1 cellular context compared by ENCODE assay signal in the genomic region with DNA sequence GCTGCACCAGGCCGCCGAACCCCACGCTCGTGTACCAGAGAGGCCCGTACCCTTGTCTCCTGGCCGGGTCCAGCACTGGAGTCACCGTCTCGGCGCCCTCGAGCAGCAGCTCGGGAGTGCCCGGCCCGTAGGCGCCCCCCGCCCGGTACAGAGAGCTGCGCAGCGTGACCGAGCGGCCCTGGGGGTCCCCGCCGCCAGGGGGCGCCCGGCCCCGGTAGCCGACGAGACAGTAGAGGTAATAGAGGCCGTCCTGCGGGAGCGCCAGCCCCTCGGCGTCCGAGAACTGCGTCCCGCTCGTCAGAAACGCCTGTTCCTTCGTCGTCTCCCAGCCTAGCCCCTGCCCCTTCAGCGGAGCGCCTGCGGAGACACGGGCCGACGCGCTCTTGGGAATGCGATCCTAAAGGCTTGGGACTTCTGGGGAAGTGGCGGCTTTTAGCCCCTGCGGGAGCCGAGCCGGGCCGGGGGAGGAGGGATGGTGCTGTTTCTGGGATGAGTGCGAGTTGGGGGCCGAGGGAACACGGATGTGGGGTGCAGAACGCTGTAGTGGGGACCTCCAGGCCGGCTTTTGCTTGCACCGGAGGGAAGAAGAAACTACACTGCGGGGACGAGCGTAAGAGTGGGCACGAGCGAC.
TF ChIP-seq lines count a peak whose summit lies in the region.

No MANE protein-coding gene starts in this region.

TF ChIP-seq in K562, 482 proteins besides CTCF, POLR2A, EP300 and RAD21 (continues in another document):
- TF ChIP-seq ZNF431 (CRISPR knock-in tag; IDR thresholded peaks at IDR 0.05) (0 out of 2 replicates have a peak, but pooled peaks have one; percentile 38), ZNF282 (CRISPR knock-in tag; IDR thresholded peaks at IDR 0.05) (no peak), ASH1L (IDR thresholded peaks at IDR 0.05; ENCODE audit: borderline replicate concordance, low read depth, partially characterized antibody) (no peak), ZNF165 (CRISPR knock-in tag; IDR thresholded peaks at IDR 0.05; ENCODE audit: borderline replicate concordance) (no peak), ZNF780A (CRISPR knock-in tag; IDR thresholded peaks at IDR 0.05) (no peak), PHF20 (IDR thresholded peaks at IDR 0.05; ENCODE audit: partially characterized antibody) (peak; percentile 64), NR1H2 (CRISPR knock-in tag; IDR thresholded peaks at IDR 0.05) (peak; percentile 96; the same call in 1 of the 2 replicates), HNRNPLL (IDR thresholded peaks at IDR 0.05; ENCODE audit: low read depth, low read length, poor library complexity, severe bottlenecking) (peak; percentile 93), PRMT5 (CRISPR knock-in tag; IDR thresholded peaks at IDR 0.05) (no peak), NFIX (CRISPR knock-in tag; IDR thresholded peaks at IDR 0.05; ENCODE audit: low read depth) (no peak), DNMT1 (IDR thresholded peaks at IDR 0.05) (no peak), CREBBP (IDR thresholded peaks at IDR 0.05; ENCODE audit: low read depth, low read length) (no peak), TRIM24 (IDR thresholded peaks at IDR 0.05) (peak in 1 of 2 experiments; percentile 46; a peak in 1 of 4 replicates), ZNF444 (CRISPR knock-in tag; IDR thresholded peaks at IDR 0.05) (no peak), ZNF445 (CRISPR knock-in tag; IDR thresholded peaks at IDR 0.05; ENCODE audit: low read depth) (no peak), SNRNP70 (optimal IDR thresholded peaks at IDR 0.05; ENCODE audit: low read depth, low read length) (no peak), RUNX1 (IDR thresholded peaks at IDR 0.05; ENCODE audit: low read depth) (no peak), SAP30 (IDR thresholded peaks at IDR 0.05; ENCODE audit: borderline replicate concordance, insufficient read depth, low read depth, low read length, poor library complexity, severe bottlenecking) (no peak), BRF1 (IDR thresholded peaks at IDR 0.05; ENCODE audit: borderline replicate concordance, extremely low read depth, insufficient read length) (no peak), MYBL2 (IDR thresholded peaks at IDR 0.05; ENCODE audit: low read depth) (no peak), MYBL2 (CRISPR knock-in tag; IDR thresholded peaks at IDR 0.05; ENCODE audit: borderline replicate concordance) (no peak), ZNF395 (CRISPR knock-in tag; IDR thresholded peaks at IDR 0.05) (peak; percentile 71), CTBP1 (IDR thresholded peaks at IDR 0.05; ENCODE audit: borderline replicate concordance) (peak; percentile 91), MED1 (CRISPR knock-in tag; IDR thresholded peaks at IDR 0.05; ENCODE audit: borderline replicate concordance) (no peak), ZBTB7A (IDR thresholded peaks at IDR 0.05; ENCODE audit: borderline replicate concordance, control insufficient read depth, low read depth, low read length) (peak; percentile 100), CBFB (CRISPR knock-in tag; IDR thresholded peaks at IDR 0.05) (peak; percentile 60; the same call in 1 of the 2 replicates), ZNF134 (CRISPR knock-in tag; conservative IDR thresholded peaks at IDR 0.05) (no peak), TAF9B (IDR thresholded peaks at IDR 0.05; ENCODE audit: partially characterized antibody) (no peak), FOXA3 (CRISPR knock-in tag; conservative IDR thresholded peaks at IDR 0.05 in 1 of 2, IDR thresholded peaks at IDR 0.05 in 1 of 2) (no peak), GTF2A2 (tag; IDR thresholded peaks at IDR 0.05) (no peak), ZFP36 (IDR thresholded peaks at IDR 0.05; ENCODE audit: low read depth, low read length, partially characterized antibody) (no peak), CREB1 (IDR thresholded peaks at IDR 0.05) (peak; percentile 74), CREB1 (CRISPR knock-in tag; IDR thresholded peaks at IDR 0.05) (peak; percentile 89), IRF2 (CRISPR knock-in tag; IDR thresholded peaks at IDR 0.05) (no peak), SRSF9 (IDR thresholded peaks at IDR 0.05; ENCODE audit: borderline replicate concordance, low read depth, low read length) (no peak), MTF1 (CRISPR knock-in tag; IDR thresholded peaks at IDR 0.05; ENCODE audit: borderline replicate concordance) (no peak), HMG20B (CRISPR knock-in tag; IDR thresholded peaks at IDR 0.05) (no peak), MCM3 (IDR thresholded peaks at IDR 0.05) (no peak), ZKSCAN1 (IDR thresholded peaks at IDR 0.05; ENCODE audit: low read depth, low read length) (no peak; the same call in 1 of the 2 replicates), TCF15 (CRISPR knock-in tag; IDR thresholded peaks at IDR 0.05) (no peak), HDAC8 (tag; IDR thresholded peaks at IDR 0.05) (no peak), ZNF124 (CRISPR knock-in tag; IDR thresholded peaks at IDR 0.05) (no peak), GABPA (tag; conservative IDR thresholded peaks at IDR 0.05; ENCODE audit: low read depth) (no peak), OTX1 (CRISPR knock-in tag; IDR thresholded peaks at IDR 0.05) (no peak), ZNF121 (CRISPR knock-in tag; conservative IDR thresholded peaks at IDR 0.05) (no peak), RNF2 (IDR thresholded peaks at IDR 0.05) (peak; percentile 42; the same call in 1 of the 2 replicates), FOXK1 (CRISPR knock-in tag; IDR thresholded peaks at IDR 0.05; ENCODE audit: borderline replicate concordance) (no peak; the same call in 1 of the 2 replicates)
- TF ChIP-seq, protein P1, sequence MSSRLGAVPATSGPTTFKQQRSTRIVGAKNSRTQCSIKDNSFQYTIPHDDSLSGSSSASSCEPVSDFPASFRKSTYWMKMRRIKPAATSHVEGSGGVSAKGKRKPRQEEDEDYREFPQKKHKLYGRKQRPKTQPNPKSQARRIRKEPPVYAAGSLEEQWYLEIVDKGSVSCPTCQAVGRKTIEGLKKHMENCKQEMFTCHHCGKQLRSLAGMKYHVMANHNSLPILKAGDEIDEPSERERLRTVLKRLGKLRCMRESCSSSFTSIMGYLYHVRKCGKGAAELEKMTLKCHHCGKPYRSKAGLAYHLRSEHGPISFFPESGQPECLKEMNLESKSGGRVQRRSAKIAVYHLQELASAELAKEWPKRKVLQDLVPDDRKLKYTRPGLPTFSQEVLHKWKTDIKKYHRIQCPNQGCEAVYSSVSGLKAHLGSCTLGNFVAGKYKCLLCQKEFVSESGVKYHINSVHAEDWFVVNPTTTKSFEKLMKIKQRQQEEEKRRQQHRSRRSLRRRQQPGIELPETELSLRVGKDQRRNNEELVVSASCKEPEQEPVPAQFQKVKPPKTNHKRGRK (tag; IDR thresholded peaks at IDR 0.05) = no peak
- TF ChIP-seq, protein P2, sequence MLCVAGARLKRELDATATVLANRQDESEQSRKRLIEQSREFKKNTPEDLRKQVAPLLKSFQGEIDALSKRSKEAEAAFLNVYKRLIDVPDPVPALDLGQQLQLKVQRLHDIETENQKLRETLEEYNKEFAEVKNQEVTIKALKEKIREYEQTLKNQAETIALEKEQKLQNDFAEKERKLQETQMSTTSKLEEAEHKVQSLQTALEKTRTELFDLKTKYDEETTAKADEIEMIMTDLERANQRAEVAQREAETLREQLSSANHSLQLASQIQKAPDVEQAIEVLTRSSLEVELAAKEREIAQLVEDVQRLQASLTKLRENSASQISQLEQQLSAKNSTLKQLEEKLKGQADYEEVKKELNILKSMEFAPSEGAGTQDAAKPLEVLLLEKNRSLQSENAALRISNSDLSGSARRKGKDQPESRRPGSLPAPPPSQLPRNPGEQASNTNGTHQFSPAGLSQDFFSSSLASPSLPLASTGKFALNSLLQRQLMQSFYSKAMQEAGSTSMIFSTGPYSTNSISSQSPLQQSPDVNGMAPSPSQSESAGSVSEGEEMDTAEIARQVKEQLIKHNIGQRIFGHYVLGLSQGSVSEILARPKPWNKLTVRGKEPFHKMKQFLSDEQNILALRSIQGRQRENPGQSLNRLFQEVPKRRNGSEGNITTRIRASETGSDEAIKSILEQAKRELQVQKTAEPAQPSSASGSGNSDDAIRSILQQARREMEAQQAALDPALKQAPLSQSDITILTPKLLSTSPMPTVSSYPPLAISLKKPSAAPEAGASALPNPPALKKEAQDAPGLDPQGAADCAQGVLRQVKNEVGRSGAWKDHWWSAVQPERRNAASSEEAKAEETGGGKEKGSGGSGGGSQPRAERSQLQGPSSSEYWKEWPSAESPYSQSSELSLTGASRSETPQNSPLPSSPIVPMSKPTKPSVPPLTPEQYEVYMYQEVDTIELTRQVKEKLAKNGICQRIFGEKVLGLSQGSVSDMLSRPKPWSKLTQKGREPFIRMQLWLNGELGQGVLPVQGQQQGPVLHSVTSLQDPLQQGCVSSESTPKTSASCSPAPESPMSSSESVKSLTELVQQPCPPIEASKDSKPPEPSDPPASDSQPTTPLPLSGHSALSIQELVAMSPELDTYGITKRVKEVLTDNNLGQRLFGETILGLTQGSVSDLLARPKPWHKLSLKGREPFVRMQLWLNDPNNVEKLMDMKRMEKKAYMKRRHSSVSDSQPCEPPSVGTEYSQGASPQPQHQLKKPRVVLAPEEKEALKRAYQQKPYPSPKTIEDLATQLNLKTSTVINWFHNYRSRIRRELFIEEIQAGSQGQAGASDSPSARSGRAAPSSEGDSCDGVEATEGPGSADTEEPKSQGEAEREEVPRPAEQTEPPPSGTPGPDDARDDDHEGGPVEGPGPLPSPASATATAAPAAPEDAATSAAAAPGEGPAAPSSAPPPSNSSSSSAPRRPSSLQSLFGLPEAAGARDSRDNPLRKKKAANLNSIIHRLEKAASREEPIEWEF (CRISPR knock-in tag; IDR thresholded peaks at IDR 0.05) = no peak
- TF ChIP-seq, protein P3, sequence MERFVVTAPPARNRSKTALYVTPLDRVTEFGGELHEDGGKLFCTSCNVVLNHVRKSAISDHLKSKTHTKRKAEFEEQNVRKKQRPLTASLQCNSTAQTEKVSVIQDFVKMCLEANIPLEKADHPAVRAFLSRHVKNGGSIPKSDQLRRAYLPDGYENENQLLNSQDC (CRISPR knock-in tag; IDR thresholded peaks at IDR 0.05) = no peak
- TF ChIP-seq, protein P4, sequence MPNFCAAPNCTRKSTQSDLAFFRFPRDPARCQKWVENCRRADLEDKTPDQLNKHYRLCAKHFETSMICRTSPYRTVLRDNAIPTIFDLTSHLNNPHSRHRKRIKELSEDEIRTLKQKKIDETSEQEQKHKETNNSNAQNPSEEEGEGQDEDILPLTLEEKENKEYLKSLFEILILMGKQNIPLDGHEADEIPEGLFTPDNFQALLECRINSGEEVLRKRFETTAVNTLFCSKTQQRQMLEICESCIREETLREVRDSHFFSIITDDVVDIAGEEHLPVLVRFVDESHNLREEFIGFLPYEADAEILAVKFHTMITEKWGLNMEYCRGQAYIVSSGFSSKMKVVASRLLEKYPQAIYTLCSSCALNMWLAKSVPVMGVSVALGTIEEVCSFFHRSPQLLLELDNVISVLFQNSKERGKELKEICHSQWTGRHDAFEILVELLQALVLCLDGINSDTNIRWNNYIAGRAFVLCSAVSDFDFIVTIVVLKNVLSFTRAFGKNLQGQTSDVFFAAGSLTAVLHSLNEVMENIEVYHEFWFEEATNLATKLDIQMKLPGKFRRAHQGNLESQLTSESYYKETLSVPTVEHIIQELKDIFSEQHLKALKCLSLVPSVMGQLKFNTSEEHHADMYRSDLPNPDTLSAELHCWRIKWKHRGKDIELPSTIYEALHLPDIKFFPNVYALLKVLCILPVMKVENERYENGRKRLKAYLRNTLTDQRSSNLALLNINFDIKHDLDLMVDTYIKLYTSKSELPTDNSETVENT (CRISPR knock-in tag; IDR thresholded peaks at IDR 0.05) = peak; percentile 82; the same call in 1 of the 2 replicates
- TF ChIP-seq, protein P5, sequence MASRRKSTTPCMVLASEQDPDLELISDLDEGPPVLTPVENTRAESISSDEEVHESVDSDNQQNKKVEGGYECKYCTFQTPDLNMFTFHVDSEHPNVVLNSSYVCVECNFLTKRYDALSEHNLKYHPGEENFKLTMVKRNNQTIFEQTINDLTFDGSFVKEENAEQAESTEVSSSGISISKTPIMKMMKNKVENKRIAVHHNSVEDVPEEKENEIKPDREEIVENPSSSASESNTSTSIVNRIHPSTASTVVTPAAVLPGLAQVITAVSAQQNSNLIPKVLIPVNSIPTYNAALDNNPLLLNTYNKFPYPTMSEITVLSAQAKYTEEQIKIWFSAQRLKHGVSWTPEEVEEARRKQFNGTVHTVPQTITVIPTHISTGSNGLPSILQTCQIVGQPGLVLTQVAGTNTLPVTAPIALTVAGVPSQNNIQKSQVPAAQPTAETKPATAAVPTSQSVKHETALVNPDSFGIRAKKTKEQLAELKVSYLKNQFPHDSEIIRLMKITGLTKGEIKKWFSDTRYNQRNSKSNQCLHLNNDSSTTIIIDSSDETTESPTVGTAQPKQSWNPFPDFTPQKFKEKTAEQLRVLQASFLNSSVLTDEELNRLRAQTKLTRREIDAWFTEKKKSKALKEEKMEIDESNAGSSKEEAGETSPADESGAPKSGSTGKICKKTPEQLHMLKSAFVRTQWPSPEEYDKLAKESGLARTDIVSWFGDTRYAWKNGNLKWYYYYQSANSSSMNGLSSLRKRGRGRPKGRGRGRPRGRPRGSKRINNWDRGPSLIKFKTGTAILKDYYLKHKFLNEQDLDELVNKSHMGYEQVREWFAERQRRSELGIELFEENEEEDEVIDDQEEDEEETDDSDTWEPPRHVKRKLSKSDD (conservative IDR thresholded peaks at IDR 0.05; ENCODE audit: low read length) = 0 out of 2 replicates have a peak, but pooled peaks have one; percentile 65
- TF ChIP-seq, protein P6, sequence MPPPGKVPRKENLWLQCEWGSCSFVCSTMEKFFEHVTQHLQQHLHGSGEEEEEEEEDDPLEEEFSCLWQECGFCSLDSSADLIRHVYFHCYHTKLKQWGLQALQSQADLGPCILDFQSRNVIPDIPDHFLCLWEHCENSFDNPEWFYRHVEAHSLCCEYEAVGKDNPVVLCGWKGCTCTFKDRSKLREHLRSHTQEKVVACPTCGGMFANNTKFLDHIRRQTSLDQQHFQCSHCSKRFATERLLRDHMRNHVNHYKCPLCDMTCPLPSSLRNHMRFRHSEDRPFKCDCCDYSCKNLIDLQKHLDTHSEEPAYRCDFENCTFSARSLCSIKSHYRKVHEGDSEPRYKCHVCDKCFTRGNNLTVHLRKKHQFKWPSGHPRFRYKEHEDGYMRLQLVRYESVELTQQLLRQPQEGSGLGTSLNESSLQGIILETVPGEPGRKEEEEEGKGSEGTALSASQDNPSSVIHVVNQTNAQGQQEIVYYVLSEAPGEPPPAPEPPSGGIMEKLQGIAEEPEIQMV (tag; conservative IDR thresholded peaks at IDR 0.05; ENCODE audit: low read depth) = no peak
